In the genomic region with DNA sequence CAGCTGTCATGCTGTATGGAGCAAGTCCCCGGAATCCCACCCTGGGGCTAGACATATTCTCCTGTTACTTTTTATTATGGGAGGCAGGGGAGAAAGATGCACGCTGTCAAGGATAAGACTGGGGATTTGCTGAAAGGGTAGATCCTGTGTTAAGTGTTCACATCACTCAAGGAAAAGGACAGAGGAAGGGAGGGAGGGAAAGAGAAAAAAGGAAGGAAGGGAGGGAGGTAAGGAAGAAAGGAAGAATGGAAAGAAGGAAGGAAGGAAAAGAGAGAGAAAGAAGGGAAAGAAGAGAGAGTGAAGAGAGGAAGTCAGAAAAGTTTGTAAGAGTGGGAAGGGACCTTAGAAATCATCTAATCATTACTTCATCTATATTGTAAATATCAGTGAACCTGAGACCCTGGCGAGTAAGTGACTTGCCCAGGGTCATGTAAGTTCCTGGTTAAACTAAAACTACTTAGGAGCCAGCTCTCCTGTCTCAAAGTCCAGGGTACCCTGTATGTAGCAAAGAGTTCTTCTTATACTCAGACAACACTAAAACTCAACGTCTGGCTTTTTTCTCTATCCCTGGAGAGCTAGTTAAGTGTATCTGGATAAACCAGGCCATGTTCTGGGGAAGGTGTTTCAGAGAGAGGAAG, we compare ENCODE assay signal across 10 cellular contexts.
"Had no signal": no experiment of that assay in that cellular context is flagged by ENCODE, and none has a peak within 500 bp of the region (broad histone marks: within the 10 kb centered on the region; RNA-seq: fewer than 3 reads in every experiment).

No MANE protein-coding gene starts in this region.

- ATAC-seq: HCT116, K562 had no signal

- DNase-seq: GM23248, GOT3, H7, HFFc6, IMR-90, KG1 had no signal

- H3K4me1 ChIP-seq: HAP-1 had no signal

- H3K27ac ChIP-seq: GM23248, HL-60 had no signal

- H3K9me3 ChIP-seq: HAP-1 had no signal

- H3K9ac ChIP-seq: GM23248 had no signal

- H3K4me3 ChIP-seq: GM23248, HAP-1, K562 had no signal

- H3K36me3 ChIP-seq: HAP-1 had no signal
